In genomic region chr5:157747766-157748700, GRCh38 we compare ENCODE assay signal across 17 cellular contexts. TPM values are rescaled to one million over a fixed set of nuclear protein-coding genes. Genes with fewer than 3 reads are reported as not detected.
DNase-seq lines count a peak whose midpoint lies in the region; ATAC-seq and TF ChIP-seq lines count a peak whose summit lies in the region.
"Had no signal": no experiment of that assay in that cellular context is flagged by ENCODE, and none has a peak within 500 bp of the region (broad histone marks: within the 10 kb centered on the region; RNA-seq: fewer than 3 reads in every experiment).

No MANE protein-coding gene starts in this region.

- no peak overlapping the region for H3K4me2 ChIP-seq in fibroblast of lung (ENCODE audit: extremely low read depth, insufficient read depth, low read length)

- no peaks in the 10 kb centered on the region for H3K9me3 Mint-ChIP-seq in activated T-cell treated with anti-CD3 and anti-CD28 coated beads, Interleukin-2, amount 50 U/mL, for 4 hours
- no peaks in the 10 kb centered on the region for H3K9me3 Mint-ChIP-seq in stimulated activated naive B cell treated with anti-CD40 and anti-IgM and Interleukin-4, amounts not matched to agents 10 μg/mL and 1 μg/mL and 100 μg/mL, for 72 hours
- H3K9me3 Mint-ChIP-seq: brain had no signal

- TF ChIP-seq CTCF in fibroblast of lung (conservative IDR thresholded peaks at IDR 0.05 in 1 of 2, IDR thresholded peaks at IDR 0.05 in 1 of 2; ENCODE audit: low read depth in 1 of 2, low read length in 2 of 2) = no peak

- no peak for ATAC-seq in activated T-cell treated with anti-CD3 and anti-CD28 coated beads, Interleukin-2, amount 50 U/mL, for 4 hours
- ATAC-seq in SK-N-SH treated with all-trans-retinoic acid at 6 μM for 48 hours (no peak), HG03342 (IDR thresholded peaks at IDR 0.05; ENCODE audit: unreplicated experiment) (no peak), left cardiac atrium (no peak), GM21360 (IDR thresholded peaks at IDR 0.05; ENCODE audit: unreplicated experiment) (no peak)
- peak; percentile 69 to 70 for ATAC-seq in stimulated activated naive B cell treated with anti-CD40 and anti-IgM and Interleukin-4, amounts not matched to agents 10 μg/mL and 1 μg/mL and 100 μg/mL, for 72 hours (replicated peaks)
- ATAC-seq: HCT116, HepG2 had no signal

- peaks cover 10% of the 10 kb centered on the region for H3K4me1 ChIP-seq in fibroblast of lung (ENCODE audit: control insufficient read depth, extremely low read depth, insufficient read depth, low read length)

- H3K4me3 ChIP-seq in fibroblast of lung (replicated peaks in 1 of 4; ENCODE audit: control extremely low read depth in 1 of 4, insufficient read depth in 1 of 4, low read depth in 3 of 4, low read length in 4 of 4) = no peak overlapping the region

- peaks cover 35% of the 10 kb centered on the region for H3K4me1 Mint-ChIP-seq in activated T-cell treated with anti-CD3 and anti-CD28 coated beads, Interleukin-2, amount 50 U/mL, for 4 hours (ENCODE audit: low read depth)
- peaks cover 35 to 61% of the 10 kb centered on the region in 2 donors for H3K4me1 Mint-ChIP-seq in stimulated activated naive B cell treated with anti-CD40 and anti-IgM and Interleukin-4, amounts not matched to agents 10 μg/mL and 1 μg/mL and 100 μg/mL, for 72 hours

- no peaks in the 10 kb centered on the region for H3K9me3 ChIP-seq in fibroblast of lung (ENCODE audit: control insufficient read depth, insufficient read depth, low read depth, low read length)

- H3K27ac Mint-ChIP-seq in stimulated activated naive B cell treated with anti-CD40 and anti-IgM and Interleukin-4, amounts not matched to agents 10 μg/mL and 1 μg/mL and 100 μg/mL, for 72 hours = peak overlapping the region; percentile 6

- H3K79me2 ChIP-seq in fibroblast of lung (ENCODE audit: control insufficient read depth, insufficient read depth, low read length) = peaks cover 6% of the 10 kb centered on the region

- H3K36me3 ChIP-seq in fibroblast of lung (ENCODE audit: control insufficient read depth, insufficient read depth, low read length) = no peaks in the 10 kb centered on the region

- no peak for DNase-seq in activated T-cell treated with anti-CD3 and anti-CD28 coated beads, Interleukin-2, amount 50 U/mL, for 4 hours
- no peak for DNase-seq in activated T-cell treated with anti-CD3 and anti-CD28 coated beads, Interleukin-2, amount 50 U/mL, for 48 hours
- DNase-seq in fibroblast of lung (ENCODE audit: low read depth in 2 of 2) (peak in 1 of 2 donors; percentile 30), left cardiac atrium (no peak)
- DNase-seq in stimulated activated naive B cell treated with anti-CD40 and anti-IgM and Interleukin-4, amounts not matched to agents 10 μg/mL and 1 μg/mL and 100 μg/mL, for 72 hours = peak; percentile 29
- DNase-seq: activated CD4-positive, alpha-beta T cell treated with anti-CD3 and anti-CD28 coated beads, Interleukin-2, amount 50 U/mL, for 1 hour; activated gamma-delta T cell; erythroblast; kidney; midbrain; NCI-H1092 treated with DMSO at 0.1 percent for 48 hours had no signal

- H2AFZ ChIP-seq in fibroblast of lung (ENCODE audit: low read length) = no peak overlapping the region

- peak overlapping the region; percentile 5 for H3K4me3 Mint-ChIP-seq in activated T-cell treated with anti-CD3 and anti-CD28 coated beads, Interleukin-2, amount 50 U/mL, for 4 hours
- H3K4me3 Mint-ChIP-seq in stimulated activated naive B cell treated with anti-CD40 and anti-IgM and Interleukin-4, amounts not matched to agents 10 μg/mL and 1 μg/mL and 100 μg/mL, for 72 hours = peak overlapping the region in 1 of 2 donors; percentile 37

- no peaks in the 10 kb centered on the region for H4K20me1 ChIP-seq in fibroblast of lung (ENCODE audit: control insufficient read depth, extremely low read depth, insufficient read depth, low read length)

- H3K36me3 Mint-ChIP-seq in activated T-cell treated with anti-CD3 and anti-CD28 coated beads, Interleukin-2, amount 50 U/mL, for 4 hours (ENCODE audit: insufficient read depth) = peaks cover 8% of the 10 kb centered on the region
- peaks cover 7 to 33% of the 10 kb centered on the region in 2 donors for H3K36me3 Mint-ChIP-seq in stimulated activated naive B cell treated with anti-CD40 and anti-IgM and Interleukin-4, amounts not matched to agents 10 μg/mL and 1 μg/mL and 100 μg/mL, for 72 hours

- H3K27me3 Mint-ChIP-seq in activated T-cell treated with anti-CD3 and anti-CD28 coated beads, Interleukin-2, amount 50 U/mL, for 4 hours (ENCODE audit: low read depth) = no peaks in the 10 kb centered on the region
- H3K27me3 Mint-ChIP-seq in stimulated activated naive B cell treated with anti-CD40 and anti-IgM and Interleukin-4, amounts not matched to agents 10 μg/mL and 1 μg/mL and 100 μg/mL, for 72 hours = no peaks in the 10 kb centered on the region

- H3K27ac ChIP-seq in fibroblast of lung (ENCODE audit: insufficient read depth, low read length) = peak overlapping the region; percentile 41

- no peaks in the 10 kb centered on the region for H3K27me3 ChIP-seq in fibroblast of lung (ENCODE audit: control insufficient read depth, insufficient read depth, low read length)

- no peak overlapping the region for H3K9ac ChIP-seq in fibroblast of lung (ENCODE audit: insufficient read depth, low read length)

- intact Hi-C loops in left cardiac atrium (cut with DNase I) = no loop called here

TF ChIP-seq in SK-N-SH treated with all-trans-retinoic acid at 6 μM for 48 hours, 23 proteins besides CTCF, POLR2A, EP300 and RAD21 (continues in another document):
- no peak for TF ChIP-seq ZNF8 (CRISPR knock-in tag; IDR thresholded peaks at IDR 0.05)
- TF ChIP-seq ESRRG (CRISPR knock-in tag; IDR thresholded peaks at IDR 0.05) = no peak
- peak; percentile 21; the same call in 1 of the 2 replicates for TF ChIP-seq ZC3H10 (CRISPR knock-in tag; IDR thresholded peaks at IDR 0.05)
- TF ChIP-seq, protein P1, sequence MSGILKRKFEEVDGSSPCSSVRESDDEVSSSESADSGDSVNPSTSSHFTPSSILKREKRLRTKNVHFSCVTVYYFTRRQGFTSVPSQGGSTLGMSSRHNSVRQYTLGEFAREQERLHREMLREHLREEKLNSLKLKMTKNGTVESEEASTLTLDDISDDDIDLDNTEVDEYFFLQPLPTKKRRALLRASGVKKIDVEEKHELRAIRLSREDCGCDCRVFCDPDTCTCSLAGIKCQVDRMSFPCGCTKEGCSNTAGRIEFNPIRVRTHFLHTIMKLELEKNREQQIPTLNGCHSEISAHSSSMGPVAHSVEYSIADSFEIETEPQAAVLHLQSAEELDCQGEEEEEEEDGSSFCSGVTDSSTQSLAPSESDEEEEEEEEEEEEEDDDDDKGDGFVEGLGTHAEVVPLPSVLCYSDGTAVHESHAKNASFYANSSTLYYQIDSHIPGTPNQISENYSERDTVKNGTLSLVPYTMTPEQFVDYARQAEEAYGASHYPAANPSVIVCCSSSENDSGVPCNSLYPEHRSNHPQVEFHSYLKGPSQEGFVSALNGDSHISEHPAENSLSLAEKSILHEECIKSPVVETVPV (CRISPR knock-in tag; IDR thresholded peaks at IDR 0.05) = no peak
- no peak for TF ChIP-seq PPARA (CRISPR knock-in tag; IDR thresholded peaks at IDR 0.05; ENCODE audit: borderline replicate concordance)
- TF ChIP-seq ZFP3 (CRISPR knock-in tag; IDR thresholded peaks at IDR 0.05) = 0 out of 2 replicates have a peak, but pooled peaks have one; percentile 62
- no peak for TF ChIP-seq TOX (CRISPR knock-in tag; IDR thresholded peaks at IDR 0.05; ENCODE audit: borderline replicate concordance)
- no peak for TF ChIP-seq CREB5 (CRISPR knock-in tag; IDR thresholded peaks at IDR 0.05; ENCODE audit: low read depth)
- no peak for TF ChIP-seq GLIS3 (CRISPR knock-in tag; IDR thresholded peaks at IDR 0.05)
- TF ChIP-seq CSDC2 (CRISPR knock-in tag; IDR thresholded peaks at IDR 0.05) = 0 out of 2 replicates have a peak, but pooled peaks have one; percentile 30

RNA-seq across cellular contexts. Expression of gene LSM11, which starts 4.5 kb away (rescaled TPM):
- total RNA-seq in activated T-cell treated with anti-CD3 and anti-CD28 coated beads, Interleukin-2, amount 50 U/mL, for 4 hours = 1 to 10 TPM; 4.9 to 5.9 (median 5.5) TPM
- total RNA-seq in fibroblast of lung (2.1 and 3.1 TPM in 2 replicates), left cardiac atrium (1 to 10 TPM; 2.2 to 2.8 TPM)
- 2.0 and 2.5 TPM in 2 replicates for polyA plus RNA-seq in fibroblast of lung
- polyA plus RNA-seq in fibroblast of lung (2012) = 1.4 and 1.7 TPM in 2 replicates
- 0.52 and 2.0 TPM in 2 replicates for polyA minus RNA-seq in fibroblast of lung (ENCODE audit: low replicate concordance)

RNA-seq across cellular contexts. Expression of gene THG1L, which starts 16.8 kb away (rescaled TPM):
- 10 to 100 TPM; 28.3 to 34.3 (median 31.5) TPM for total RNA-seq in activated T-cell treated with anti-CD3 and anti-CD28 coated beads, Interleukin-2, amount 50 U/mL, for 4 hours
- total RNA-seq in fibroblast of lung = 37.3 and 42.4 TPM in 2 replicates
- polyA plus RNA-seq in fibroblast of lung = 16.1 and 18.0 TPM in 2 replicates
- polyA plus RNA-seq in fibroblast of lung (2012) = 15.1 and 18.0 TPM in 2 replicates
- 7.6 and 11.2 TPM in 2 replicates for polyA minus RNA-seq in fibroblast of lung (ENCODE audit: low replicate concordance)
- 1 to 10 TPM; 5.6 to 5.9 TPM for total RNA-seq in left cardiac atrium

Comparison
In these comparisons a context has a peak if more than half of its experiments do, and no peak if none do; other contexts are left out.
1. ATAC-seq: peak in stimulated activated naive B cell treated with anti-CD40 and anti-IgM and Interleukin-4, amounts not matched to agents 10 μg/mL and 1 μg/mL and 100 μg/mL, for 72 hours (2 of 2); none in activated T-cell treated with anti-CD3 and anti-CD28 coated beads, Interleukin-2, amount 50 U/mL, for 4 hours (0 of 2), SK-N-SH treated with all-trans-retinoic acid at 6 μM for 48 hours (single experiment), HG03342 (single experiment), left cardiac atrium (0 of 2) and GM21360 (single experiment).